8 cellular contexts compared by ENCODE assay signal in the genomic region with DNA sequence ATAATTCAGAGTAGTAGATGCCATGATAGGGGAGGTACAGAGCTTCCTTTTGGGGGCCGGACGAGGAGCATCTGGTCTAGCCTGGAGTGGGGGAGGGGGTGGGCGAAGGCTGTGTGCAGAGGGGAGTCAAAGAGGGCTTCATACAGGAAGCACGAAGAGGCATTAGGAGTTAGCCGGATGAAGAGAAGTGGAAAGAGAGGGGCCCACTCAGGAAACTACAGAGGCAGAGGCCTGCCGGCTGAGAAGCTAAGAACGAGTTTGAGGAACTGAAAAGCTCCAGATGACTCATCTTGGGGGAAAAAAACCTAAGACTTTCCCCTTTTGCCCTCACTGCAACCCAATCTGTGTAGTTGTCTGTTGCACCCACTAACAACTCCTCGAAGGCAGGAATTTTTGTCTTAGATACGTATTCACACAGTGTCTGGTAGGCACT. TPM values are rescaled to one million over a fixed set of nuclear protein-coding genes. Genes with fewer than 3 reads are reported as not detected.
DNase-seq lines count a peak whose midpoint lies in the region; ATAC-seq and TF ChIP-seq lines count a peak whose summit lies in the region.

No MANE protein-coding gene starts in this region.

- H3K27me3 Mint-ChIP-seq in activated naive CD4-positive, alpha-beta T cell treated with anti-CD3 and anti-CD28 coated beads for 36 hours (ENCODE audit: low read depth): no peaks in the 10 kb centered on the region

- H3K27me3 ChIP-seq in rectal smooth muscle tissue (ENCODE audit: control insufficient read depth, insufficient read depth, low read length): no peaks in the 10 kb centered on the region

- intact Hi-C loops in activated naive CD4-positive, alpha-beta T cell treated with anti-CD3 and anti-CD28 coated beads for 36 hours (cut with micrococcal nuclease): loop anchor here (1.0 to 5.0 kb wide), 13 partner anchors 40 to 641 kb away; partner anchors contain the start of genes ABCC10, BICRAL, CUL7 and KLC4
- intact Hi-C loops in Right ventricle myocardium superior (cut with DNase I): no loop called here
- intact Hi-C loops in posterior cingulate gyrus (cut with DNase I): loop anchor here (5.0 kb wide), 1 partner anchor 82 kb away; the partner anchor contains the start of genes KLHDC3 and MEA1

- H3K9me3 Mint-ChIP-seq in activated naive CD4-positive, alpha-beta T cell treated with anti-CD3 and anti-CD28 coated beads for 36 hours: no peaks in the 10 kb centered on the region

- peaks cover 11% of the 10 kb centered on the region for H3K4me1 ChIP-seq in rectal smooth muscle tissue (ENCODE audit: control insufficient read depth, insufficient read depth, low read length)

- CTCF ChIA-PET in activated naive CD4-positive, alpha-beta T cell treated with anti-CD3 and anti-CD28 coated beads for 36 hours (lab: Charles Lee): interaction anchor here (0.5 to 2.5 kb wide), 8 partner anchors 9 to 214 kb away, joined by 3 to 8 read pairs (median 4); partner anchors contain the start of gene PPP2R5D

- peak overlapping the region; percentile 78 for H3K9ac ChIP-seq in rectal smooth muscle tissue (ENCODE audit: low read length)

- ATAC-seq in GM18868 (IDR thresholded peaks at IDR 0.05; ENCODE audit: unreplicated experiment): peak; percentile 57
- ATAC-seq in HG03108 (IDR thresholded peaks at IDR 0.05; ENCODE audit: unreplicated experiment): peak; percentile 38
- peak; percentile 23 for ATAC-seq in Right ventricle myocardium superior (ENCODE audit: poor library complexity)

- peak overlapping the region; percentile 83 for H3K4me3 ChIP-seq in AG10803 (ENCODE audit: low read length)
- peak overlapping the region; percentile 90 for H3K4me3 ChIP-seq in rectal smooth muscle tissue (ENCODE audit: low read length)

- H3K27ac ChIP-seq in rectal smooth muscle tissue (ENCODE audit: low read depth, low read length): peak overlapping the region; percentile 94

- H3K36me3 ChIP-seq in rectal smooth muscle tissue (ENCODE audit: control insufficient read depth, insufficient read depth, low read length): peaks cover 6% of the 10 kb centered on the region

- peak overlapping the region; percentile 100 for H3K27ac Mint-ChIP-seq in activated naive CD4-positive, alpha-beta T cell treated with anti-CD3 and anti-CD28 coated beads for 36 hours

- H3K4me3 Mint-ChIP-seq in activated naive CD4-positive, alpha-beta T cell treated with anti-CD3 and anti-CD28 coated beads for 36 hours: peak overlapping the region; percentile 100

- no peak for TF ChIP-seq CTCF in AG10803 (conservative IDR thresholded peaks at IDR 0.05; ENCODE audit: low read length)

- DNase-seq in AG10803 (ENCODE audit: low read depth) (peak; percentile 66), OCI-M2 (lab: John Stamatoyannopoulos, UW; ENCODE audit: unreplicated experiment) (peak; percentile 74), Right ventricle myocardium superior (peak; percentile 48), posterior cingulate gyrus (no peak)
- DNase-seq in activated naive CD4-positive, alpha-beta T cell treated with anti-CD3 and anti-CD28 coated beads for 36 hours: peak; percentile 82

- H3K4me1 Mint-ChIP-seq in activated naive CD4-positive, alpha-beta T cell treated with anti-CD3 and anti-CD28 coated beads for 36 hours (ENCODE audit: low read depth): peaks cover 40% of the 10 kb centered on the region

- peaks cover 23% of the 10 kb centered on the region for H3K36me3 Mint-ChIP-seq in activated naive CD4-positive, alpha-beta T cell treated with anti-CD3 and anti-CD28 coated beads for 36 hours (ENCODE audit: low read depth)

RNA-seq across cellular contexts. Expression of gene CNPY3, which starts 0.7 kb away (rescaled TPM):
- 10 to 100 TPM; 37.6 to 41.0 TPM for total RNA-seq in activated naive CD4-positive, alpha-beta T cell treated with anti-CD3 and anti-CD28 coated beads for 36 hours
- 20.6 TPM for total RNA-seq in Right ventricle myocardium superior

RNA-seq across cellular contexts. Expression of gene PTCRA, which starts 14.1 kb away (rescaled TPM):
- not detected for total RNA-seq in activated naive CD4-positive, alpha-beta T cell treated with anti-CD3 and anti-CD28 coated beads for 36 hours
- not detected for total RNA-seq in Right ventricle myocardium superior

RNA-seq across cellular contexts. Expression of gene GNMT, which starts 30.6 kb away (rescaled TPM):
- not detected for total RNA-seq in activated naive CD4-positive, alpha-beta T cell treated with anti-CD3 and anti-CD28 coated beads for 36 hours
- 2.3 TPM for total RNA-seq in Right ventricle myocardium superior

RNA-seq across cellular contexts. Expression of gene PEX6, which starts 49.0 kb away (rescaled TPM):
- 10 to 100 TPM; 17.1 to 18.2 TPM for total RNA-seq in activated naive CD4-positive, alpha-beta T cell treated with anti-CD3 and anti-CD28 coated beads for 36 hours
- total RNA-seq in Right ventricle myocardium superior: 27.1 TPM

RNA-seq across cellular contexts. Expression of gene RPL7L1, which starts 50.5 kb away (rescaled TPM):
- total RNA-seq in activated naive CD4-positive, alpha-beta T cell treated with anti-CD3 and anti-CD28 coated beads for 36 hours: 100 to 1,000 TPM in 1 of 2 experiments, 10 to 100 TPM in 1; 99.0 to 101 TPM
- total RNA-seq in Right ventricle myocardium superior: 39.5 TPM

Comparison
In these comparisons a context has a peak if more than half of its experiments do, and no peak if none do; other contexts are left out.
1. DNase-seq: peak in AG10803 (single experiment), OCI-M2 (single experiment), activated naive CD4-positive, alpha-beta T cell treated with anti-CD3 and anti-CD28 coated beads for 36 hours (single experiment) and Right ventricle myocardium superior (single experiment); none in posterior cingulate gyrus (0 of 10).
2. Peak in every context shown above with its lines, with median percentiles within 50 percentile points of each other: ATAC-seq.